ENCODE assay signal across 31 cellular contexts in genomic region chr2:52391576-52391975, GRCh38.
"Had no signal": no experiment of that assay in that cellular context is flagged by ENCODE, and none has a peak within 500 bp of the region (broad histone marks: within the 10 kb centered on the region; RNA-seq: fewer than 3 reads in every experiment).

No MANE protein-coding gene starts in this region.

- H3K9me3 ChIP-seq: esophagus muscularis mucosa, heart right ventricle, lower lobe of right lung, pancreas, prostate gland, sigmoid colon, suprapubic skin, tibial artery, upper lobe of right lung had no signal

- H3K4me3 Mint-ChIP-seq: activated naive CD4-positive, alpha-beta T cell treated with anti-CD3 and anti-CD28 coated beads for 36 hours; activated naive CD8-positive, alpha-beta T cell treated with anti-CD3 and anti-CD28 coated beads for 36 hours; naive thymus-derived CD8-positive, alpha-beta T cell; neural crest cell; stimulated activated naive B cell treated with anti-CD40 and anti-IgM and Interleukin-4, amounts not matched to agents 10 μg/mL and 1 μg/mL and 100 μg/mL, for 72 hours; T-helper 1 cell treated with Interleukin-12 subunit alpha and Interleukin-12 subunit beta and Interleukin-4 antibody, amounts not matched to agents 30 μg/mL and 1 μg/mL, for 36 hours had no signal

- H3K36me3 ChIP-seq: brain microvascular endothelial cell, esophagus muscularis mucosa, heart right ventricle, lower lobe of right lung, pancreas, prostate gland, sigmoid colon, suprapubic skin, tibial artery, upper lobe of right lung had no signal

- H3K27ac Mint-ChIP-seq: activated naive CD4-positive, alpha-beta T cell treated with anti-CD3 and anti-CD28 coated beads for 36 hours; activated naive CD8-positive, alpha-beta T cell treated with anti-CD3 and anti-CD28 coated beads for 36 hours; naive thymus-derived CD8-positive, alpha-beta T cell; stimulated activated naive B cell treated with anti-CD40 and anti-IgM and Interleukin-4, amounts not matched to agents 10 μg/mL and 1 μg/mL and 100 μg/mL, for 72 hours; T-helper 1 cell treated with Interleukin-12 subunit alpha and Interleukin-12 subunit beta and Interleukin-4 antibody, amounts not matched to agents 30 μg/mL and 1 μg/mL, for 36 hours had no signal

- ATAC-seq: heart right ventricle; left lobe of liver; lower lobe of right lung; naive thymus-derived CD8-positive, alpha-beta T cell; pancreas; stimulated activated naive B cell treated with anti-CD40 and anti-IgM and Interleukin-4, amounts not matched to agents 10 μg/mL and 1 μg/mL and 100 μg/mL, for 72 hours; upper lobe of right lung had no signal

- H3K4me3 ChIP-seq: esophagus muscularis mucosa, heart right ventricle, lower lobe of right lung, pancreas, prostate gland, sigmoid colon, smooth muscle cell, suprapubic skin, tibial artery, upper lobe of right lung had no signal

- H3K27me3 ChIP-seq: brain microvascular endothelial cell, esophagus muscularis mucosa, heart right ventricle, pancreas, sigmoid colon, suprapubic skin, tibial artery, upper lobe of right lung had no signal

- DNase-seq: activated CD4-positive, alpha-beta T cell treated with anti-CD3 and anti-CD28 coated beads for 4 hours; activated CD4-positive, alpha-beta T cell treated with anti-CD3 and anti-CD28 coated beads, Interleukin-2, amount 50 U/mL, for 4 hours; activated effector memory CD4-positive, alpha-beta T cell treated with Interleukin-2 at 50 U/mL for 16 hours; activated naive CD4-positive, alpha-beta T cell treated with anti-CD3 and anti-CD28 coated beads for 36 hours; activated naive CD8-positive, alpha-beta T cell treated with anti-CD3 and anti-CD28 coated beads for 36 hours; activated T-cell treated with anti-CD3 and anti-CD28 coated beads for 4 hours; amniotic stem cell; brain microvascular endothelial cell; dermis blood vessel endothelial cell; effector CD4-positive, alpha-beta T cell; heart right ventricle; kidney glomerular epithelial cell; lower lobe of right lung; mesenchymal stem cell; naive thymus-derived CD8-positive, alpha-beta T cell; nucleus accumbens; pancreas; sigmoid colon; stimulated activated CD4-positive, alpha-beta T cell treated with anti-CD3 and anti-CD28 coated beads, Interleukin-1b, Interleukin-23, amount 100 ng/mL, for 48 hours; stimulated activated naive B cell treated with anti-CD40 and anti-IgM and Interleukin-4, amounts not matched to agents 10 μg/mL and 1 μg/mL and 100 μg/mL, for 72 hours; T-helper 9 cell; tibial artery; upper lobe of right lung had no signal

- H3K27ac ChIP-seq: brain microvascular endothelial cell, esophagus muscularis mucosa, heart right ventricle, lower lobe of right lung, pancreas, prostate gland, sigmoid colon, suprapubic skin, tibial artery, upper lobe of right lung, VCaP had no signal

- H3K4me2 ChIP-seq: smooth muscle cell had no signal

- H3K36me3 Mint-ChIP-seq: activated naive CD8-positive, alpha-beta T cell treated with anti-CD3 and anti-CD28 coated beads for 36 hours; naive thymus-derived CD8-positive, alpha-beta T cell; stimulated activated naive B cell treated with anti-CD40 and anti-IgM and Interleukin-4, amounts not matched to agents 10 μg/mL and 1 μg/mL and 100 μg/mL, for 72 hours had no signal

- H3K4me1 Mint-ChIP-seq: activated naive CD8-positive, alpha-beta T cell treated with anti-CD3 and anti-CD28 coated beads for 36 hours; naive thymus-derived CD8-positive, alpha-beta T cell; neural crest cell; stimulated activated naive B cell treated with anti-CD40 and anti-IgM and Interleukin-4, amounts not matched to agents 10 μg/mL and 1 μg/mL and 100 μg/mL, for 72 hours had no signal

- H3K4me1 ChIP-seq: esophagus muscularis mucosa, heart right ventricle, lower lobe of right lung, pancreas, prostate gland, sigmoid colon, suprapubic skin, tibial artery, upper lobe of right lung had no signal

- H3K27me3 Mint-ChIP-seq: activated naive CD8-positive, alpha-beta T cell treated with anti-CD3 and anti-CD28 coated beads for 36 hours; naive thymus-derived CD8-positive, alpha-beta T cell; stimulated activated naive B cell treated with anti-CD40 and anti-IgM and Interleukin-4, amounts not matched to agents 10 μg/mL and 1 μg/mL and 100 μg/mL, for 72 hours had no signal
